Comparison of ENCODE assay signal across 1 cellular context in the genomic region with DNA sequence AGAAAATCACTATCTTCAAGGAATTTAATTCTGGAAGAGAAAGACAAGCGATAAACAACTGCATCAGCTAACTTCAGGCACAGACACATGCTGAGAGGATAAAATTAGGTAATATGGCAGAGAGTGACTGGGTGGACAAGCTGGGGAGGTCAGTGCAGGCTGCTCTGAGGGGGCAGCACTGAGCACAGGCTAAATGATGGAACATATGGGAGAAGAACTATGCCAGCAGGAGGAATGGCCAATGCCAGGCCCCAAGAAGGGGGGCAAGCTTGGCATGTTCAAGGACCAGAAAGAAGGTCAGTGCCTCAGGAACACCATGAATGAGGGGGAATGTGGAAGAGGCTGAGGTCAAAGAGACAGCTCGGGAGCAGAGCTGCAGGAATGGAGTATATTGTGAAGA.
TF ChIP-seq lines count a peak whose summit lies in the region.

No MANE protein-coding gene starts in this region.

TF ChIP-seq in H1, 55 proteins besides CTCF, POLR2A, EP300 and RAD21:
- no peak for TF ChIP-seq FOSL1 (IDR thresholded peaks at IDR 0.05; ENCODE audit: insufficient read depth, low read depth, low read length)
- TF ChIP-seq KDM4A (IDR thresholded peaks at IDR 0.05; ENCODE audit: low read depth, low read length, severe bottlenecking), result no peak
- TF ChIP-seq YY1 (IDR thresholded peaks at IDR 0.05; ENCODE audit: low read depth, low read length), result no peak
- TF ChIP-seq HDAC2 (IDR thresholded peaks at IDR 0.05; ENCODE audit: borderline replicate concordance in 1 of 2, low read depth in 2 of 2, low read length in 2 of 2), result no peak
- no peak for TF ChIP-seq SAP30 (IDR thresholded peaks at IDR 0.05; ENCODE audit: insufficient read depth, insufficient replicate concordance, low read length)
- no peak for TF ChIP-seq HDAC6 (IDR thresholded peaks at IDR 0.05; ENCODE audit: low read depth, low read length)
- TF ChIP-seq CEBPB (IDR thresholded peaks at IDR 0.05; ENCODE audit: low read depth, low read length), result no peak
- no peak for TF ChIP-seq NRF1 (IDR thresholded peaks at IDR 0.05; ENCODE audit: low read depth, low read length)
- no peak for TF ChIP-seq SP4 (IDR thresholded peaks at IDR 0.05; ENCODE audit: low read length)
- TF ChIP-seq TAF7 (optimal IDR thresholded peaks at IDR 0.05; ENCODE audit: borderline replicate concordance, low read depth, low read length), result no peak
- TF ChIP-seq SUZ12 (IDR thresholded peaks at IDR 0.05; ENCODE audit: low read length), result no peak
- no peak for TF ChIP-seq CBX5 (IDR thresholded peaks at IDR 0.05; ENCODE audit: low read depth, low read length)
- no peak for TF ChIP-seq CREB1 (IDR thresholded peaks at IDR 0.05)
- no peak for TF ChIP-seq TCF12 (IDR thresholded peaks at IDR 0.05; ENCODE audit: low read depth, low read length)
- TF ChIP-seq POU5F1 (IDR thresholded peaks at IDR 0.05; ENCODE audit: low read depth, low read length), result no peak
- TF ChIP-seq MAFK (IDR thresholded peaks at IDR 0.05; ENCODE audit: low read depth, low read length), result no peak
- TF ChIP-seq POLR2AphosphoS5 (IDR thresholded peaks at IDR 0.05; ENCODE audit: low read depth, low read length), result no peak
- no peak for TF ChIP-seq CHD2 (IDR thresholded peaks at IDR 0.05; ENCODE audit: low read length)
